Comparison of ENCODE assay signal across 1 cellular context in the genomic region with DNA sequence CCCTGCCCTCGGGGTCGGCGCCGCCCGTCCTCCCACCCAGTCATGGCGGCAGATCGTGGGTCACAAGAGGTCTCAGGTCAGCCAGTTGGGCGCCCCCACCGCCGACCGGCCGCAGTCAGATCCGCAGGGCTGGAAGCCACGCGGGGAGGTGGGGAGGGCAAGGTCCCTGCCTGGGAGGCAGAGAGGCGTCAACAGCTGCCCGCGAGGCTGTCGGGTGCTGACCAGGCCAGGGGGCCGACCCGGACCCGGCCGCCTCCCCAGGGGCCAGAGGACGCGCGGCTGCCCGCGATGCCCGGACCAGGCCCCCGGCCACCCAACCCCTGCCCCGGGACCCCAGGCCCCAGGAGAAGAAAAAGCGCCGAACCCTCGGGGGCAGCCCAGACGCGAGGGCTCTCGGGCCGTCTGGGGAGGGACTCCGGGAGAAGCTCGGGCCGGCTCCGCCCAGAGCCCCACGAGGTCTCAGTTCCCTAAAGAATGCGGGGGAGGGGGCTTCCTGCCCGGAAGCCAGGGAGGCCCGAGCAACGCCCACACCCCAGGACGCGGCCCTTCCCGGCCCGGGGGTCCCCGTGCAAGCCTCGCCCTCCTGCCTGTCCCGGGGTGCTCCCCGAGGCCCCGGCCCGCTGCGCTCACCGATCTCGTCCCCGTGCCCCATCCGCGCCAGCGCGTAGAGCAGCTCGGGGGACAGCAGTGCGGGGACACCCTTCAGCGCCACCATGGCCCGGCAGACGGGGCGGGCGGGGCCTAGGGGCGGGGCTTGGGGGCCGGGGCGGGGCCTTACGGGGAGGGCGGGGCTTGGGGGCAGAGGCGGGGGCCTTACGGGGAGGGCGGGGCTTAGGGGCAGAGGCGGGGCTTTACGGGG.
TF ChIP-seq lines count a peak whose summit lies in the region.

A gene with protein sequence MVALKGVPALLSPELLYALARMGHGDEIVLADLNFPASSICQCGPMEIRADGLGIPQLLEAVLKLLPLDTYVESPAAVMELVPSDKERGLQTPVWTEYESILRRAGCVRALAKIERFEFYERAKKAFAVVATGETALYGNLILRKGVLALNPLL (minus strand): TSS at position 727 of the 859 bp plus-strand sequence. CDS start 12 bp downstream, at position 715.

TF ChIP-seq in GM12878, 131 proteins besides CTCF, POLR2A, EP300 and RAD21 (continued from another document):
- TF ChIP-seq, protein P1, sequence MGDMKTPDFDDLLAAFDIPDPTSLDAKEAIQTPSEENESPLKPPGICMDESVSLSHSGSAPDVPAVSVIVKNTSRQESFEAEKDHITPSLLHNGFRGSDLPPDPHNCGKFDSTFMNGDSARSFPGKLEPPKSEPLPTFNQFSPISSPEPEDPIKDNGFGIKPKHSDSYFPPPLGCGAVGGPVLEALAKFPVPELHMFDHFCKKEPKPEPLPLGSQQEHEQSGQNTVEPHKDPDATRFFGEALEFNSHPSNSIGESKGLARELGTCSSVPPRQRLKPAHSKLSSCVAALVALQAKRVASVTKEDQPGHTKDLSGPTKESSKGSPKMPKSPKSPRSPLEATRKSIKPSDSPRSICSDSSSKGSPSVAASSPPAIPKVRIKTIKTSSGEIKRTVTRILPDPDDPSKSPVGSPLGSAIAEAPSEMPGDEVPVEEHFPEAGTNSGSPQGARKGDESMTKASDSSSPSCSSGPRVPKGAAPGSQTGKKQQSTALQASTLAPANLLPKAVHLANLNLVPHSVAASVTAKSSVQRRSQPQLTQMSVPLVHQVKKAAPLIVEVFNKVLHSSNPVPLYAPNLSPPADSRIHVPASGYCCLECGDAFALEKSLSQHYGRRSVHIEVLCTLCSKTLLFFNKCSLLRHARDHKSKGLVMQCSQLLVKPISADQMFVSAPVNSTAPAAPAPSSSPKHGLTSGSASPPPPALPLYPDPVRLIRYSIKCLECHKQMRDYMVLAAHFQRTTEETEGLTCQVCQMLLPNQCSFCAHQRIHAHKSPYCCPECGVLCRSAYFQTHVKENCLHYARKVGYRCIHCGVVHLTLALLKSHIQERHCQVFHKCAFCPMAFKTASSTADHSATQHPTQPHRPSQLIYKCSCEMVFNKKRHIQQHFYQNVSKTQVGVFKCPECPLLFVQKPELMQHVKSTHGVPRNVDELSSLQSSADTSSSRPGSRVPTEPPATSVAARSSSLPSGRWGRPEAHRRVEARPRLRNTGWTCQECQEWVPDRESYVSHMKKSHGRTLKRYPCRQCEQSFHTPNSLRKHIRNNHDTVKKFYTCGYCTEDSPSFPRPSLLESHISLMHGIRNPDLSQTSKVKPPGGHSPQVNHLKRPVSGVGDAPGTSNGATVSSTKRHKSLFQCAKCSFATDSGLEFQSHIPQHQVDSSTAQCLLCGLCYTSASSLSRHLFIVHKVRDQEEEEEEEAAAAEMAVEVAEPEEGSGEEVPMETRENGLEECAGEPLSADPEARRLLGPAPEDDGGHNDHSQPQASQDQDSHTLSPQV (IDR thresholded peaks at IDR 0.05): no peak
- TF ChIP-seq SUPT20H (IDR thresholded peaks at IDR 0.05; ENCODE audit: borderline replicate concordance, control insufficient read depth, low read depth, low read length) (no peak), STAT3 (IDR thresholded peaks at IDR 0.05; ENCODE audit: low read depth, low read length) (no peak), EGR1 (IDR thresholded peaks at IDR 0.05; ENCODE audit: borderline replicate concordance in 1 of 2, low read depth in 2 of 2, low read length in 2 of 2) (peak; percentile 39 to 96), YBX1 (IDR thresholded peaks at IDR 0.05) (no peak), SP1 (IDR thresholded peaks at IDR 0.05; ENCODE audit: low read depth, low read length) (peak; percentile 34), SUZ12 (IDR thresholded peaks at IDR 0.05; ENCODE audit: unreplicated experiment) (no peak), BRCA1 (IDR thresholded peaks at IDR 0.05; ENCODE audit: low read depth, low read length) (no peak)
